In the genomic region with DNA sequence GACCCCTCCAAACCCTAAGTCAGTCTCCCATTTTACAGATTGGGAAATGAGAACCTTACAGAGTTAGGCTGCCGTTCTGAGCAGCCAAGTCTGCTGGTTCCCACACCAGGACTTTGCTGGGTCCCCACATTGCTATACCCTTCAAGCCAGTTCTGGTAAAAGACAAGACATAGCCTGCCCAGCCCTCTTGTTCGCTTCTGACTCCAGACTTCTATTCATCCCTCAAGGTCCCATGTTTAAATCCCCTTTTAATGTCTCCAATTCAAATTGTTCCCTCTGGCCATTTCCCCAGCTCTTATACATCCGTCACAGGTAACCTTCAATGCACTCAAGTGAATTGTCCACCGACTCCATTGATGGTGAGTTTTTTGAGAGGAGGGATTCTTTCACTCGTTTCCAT, we compare ENCODE assay signal across 29 cellular contexts.
"Had no signal": no experiment of that assay in that cellular context is flagged by ENCODE, and none has a peak within 500 bp of the region (broad histone marks: within the 10 kb centered on the region; RNA-seq: fewer than 3 reads in every experiment).

No MANE protein-coding gene starts in this region.

- H3K4me3 ChIP-seq: ovary, psoas muscle, right lobe of liver, sigmoid colon, suprapubic skin, testis, tibial artery, transverse colon, upper lobe of left lung, vagina had no signal

- H3K9ac ChIP-seq: parathyroid adenoma had no signal

- H3K79me2 ChIP-seq: parathyroid adenoma had no signal

- H3K4me1 ChIP-seq: parathyroid adenoma, psoas muscle, sigmoid colon, testis, tibial artery, transverse colon, vagina had no signal

- H3K36me3 Mint-ChIP-seq: natural killer cell; stimulated activated memory B cell treated with anti-CD40 and anti-IgM and Interleukin-4, amounts not matched to agents 10 μg/mL and 1 μg/mL and 100 μg/mL, for 72 hours had no signal

- H3K27ac Mint-ChIP-seq: natural killer cell; nephron; progenitor cell of endocrine pancreas; stimulated activated memory B cell treated with anti-CD40 and anti-IgM and Interleukin-4, amounts not matched to agents 10 μg/mL and 1 μg/mL and 100 μg/mL, for 72 hours; stimulated activated naive CD8-positive, alpha-beta T cell treated with anti-CD3 and anti-CD28 coated beads, Interleukin-15, amount 100 ng/mL, for 72 hours had no signal

- H3K9me3 Mint-ChIP-seq: natural killer cell; stimulated activated naive CD8-positive, alpha-beta T cell treated with anti-CD3 and anti-CD28 coated beads, Interleukin-15, amount 100 ng/mL, for 72 hours had no signal

- H3K4me1 Mint-ChIP-seq: naive thymus-derived CD4-positive, alpha-beta T cell; natural killer cell; stimulated activated naive CD8-positive, alpha-beta T cell treated with anti-CD3 and anti-CD28 coated beads, Interleukin-15, amount 100 ng/mL, for 72 hours had no signal

- H3K4me3 Mint-ChIP-seq: naive thymus-derived CD4-positive, alpha-beta T cell; natural killer cell; nephron; stimulated activated memory B cell treated with anti-CD40 and anti-IgM and Interleukin-4, amounts not matched to agents 10 μg/mL and 1 μg/mL and 100 μg/mL, for 72 hours; stimulated activated naive CD8-positive, alpha-beta T cell treated with anti-CD3 and anti-CD28 coated beads, Interleukin-15, amount 100 ng/mL, for 72 hours had no signal

- DNase-seq: naive thymus-derived CD4-positive, alpha-beta T cell; natural killer cell; nucleus accumbens; ovary; posterior cingulate gyrus; psoas muscle; right cardiac atrium; right lobe of liver; sigmoid colon; small intestine; stimulated activated CD4-positive, alpha-beta T cell treated with anti-CD3 and anti-CD28 coated beads, Interleukin-1b, Interleukin-23, amount 100 ng/mL, for 48 hours; stimulated activated CD4-positive, alpha-beta T cell treated with anti-CD3 and anti-CD28 coated beads, Interleukin-4, amount 100 ng/mL, for 1 hour; stimulated activated CD4-positive, alpha-beta T cell treated with anti-CD3 and anti-CD28 coated beads, Interleukin-4, amount 100 ng/mL, for 4 hours; stimulated activated CD8-positive, alpha-beta memory T cell treated with anti-CD3 and anti-CD28 coated beads, Interleukin-4, amount 100 ng/mL, for 48 hours; stimulated activated naive CD4-positive, alpha-beta T cell; stimulated activated naive CD8-positive, alpha-beta T cell treated with anti-CD3 and anti-CD28 coated beads, Interleukin-15, amount 100 ng/mL, for 72 hours; stimulated activated naive CD8-positive, alpha-beta T cell treated with anti-CD3 and anti-CD28 coated beads, Interleukin-15, Interleukin-2, amounts not matched to agents 100 U/mL and 50 U/mL, for 24 hours; substantia nigra; testis; tibial artery; transverse colon had no signal

- H2AFZ ChIP-seq: parathyroid adenoma had no signal

- H3K27me3 ChIP-seq: ovary, right lobe of liver, testis, upper lobe of left lung, vagina had no signal

- H3K36me3 ChIP-seq: neutrophil, ovary, right lobe of liver, sigmoid colon, suprapubic skin, tibial artery, transverse colon, upper lobe of left lung, vagina had no signal

- H3K27ac ChIP-seq: neutrophil, ovary, parathyroid adenoma, psoas muscle, right lobe of liver, sigmoid colon, suprapubic skin, testis, tibial artery, transverse colon, upper lobe of left lung, vagina had no signal

- H3K9me3 ChIP-seq: neutrophil, ovary, psoas muscle, right lobe of liver, suprapubic skin, testis, transverse colon, vagina had no signal

- ATAC-seq: naive thymus-derived CD4-positive, alpha-beta T cell; natural killer cell; psoas muscle; right cardiac atrium; right lobe of liver; stimulated activated memory B cell treated with anti-CD40 and anti-IgM and Interleukin-4, amounts not matched to agents 10 μg/mL and 1 μg/mL and 100 μg/mL, for 72 hours; stimulated activated naive CD8-positive, alpha-beta T cell treated with anti-CD3 and anti-CD28 coated beads, Interleukin-15, amount 100 ng/mL, for 72 hours; stimulated activated naive CD8-positive, alpha-beta T cell treated with anti-CD3 and anti-CD28 coated beads, Interleukin-15, Interleukin-2, amounts not matched to agents 100 U/mL and 50 U/mL, for 24 hours had no signal
